In genomic region chr3:149551500-149551899, GRCh38 we compare ENCODE assay signal across 15 cellular contexts.
"Had no signal": no experiment of that assay in that cellular context is flagged by ENCODE, and none has a peak within 500 bp of the region (broad histone marks: within the 10 kb centered on the region; RNA-seq: fewer than 3 reads in every experiment).

No MANE protein-coding gene starts in this region.

- H3K27me3 Mint-ChIP-seq: progenitor cell of endocrine pancreas had no signal

- H3K36me3 ChIP-seq: esophagus muscularis mucosa, right atrium auricular region, WERI-Rb-1 had no signal

- DNase-seq: activated CD4-positive, alpha-beta T cell treated with anti-CD3 and anti-CD28 coated beads for 1 hour; activated CD8-positive, alpha-beta memory T cell treated with anti-CD3 and anti-CD28 coated beads for 24 hours; activated CD8-positive, alpha-beta memory T cell treated with anti-CD3 and anti-CD28 coated beads, Interleukin-2, amount 50 U/mL, for 48 hours; activated effector memory CD4-positive, alpha-beta T cell treated with Interleukin-2 at 50 U/mL for 16 hours; activated naive CD4-positive, alpha-beta T cell treated with anti-CD3 and anti-CD28 coated beads, Interleukin-2, amount 10 ng/mL, durations not matched to agents 7 days and 5 days; activated T-cell treated with anti-CD3 and anti-CD28 coated beads, Interleukin-2, amount 50 U/mL, for 48 hours; effector memory CD4-positive, alpha-beta T cell; occipital lobe; WERI-Rb-1 had no signal

- ATAC-seq: natural killer cell treated with Interleukin-12 subunit alpha and Interleukin-12 subunit beta and Interleukin-15 and Interleukin-18, amount 100 ng/mL, for 72 hours had no signal

- H3K36me3 Mint-ChIP-seq: activated naive CD4-positive, alpha-beta T cell treated with anti-CD3 and anti-CD28 coated beads, Interleukin-2, amount 10 ng/mL, durations not matched to agents 7 days and 5 days; natural killer cell treated with Interleukin-12 subunit alpha and Interleukin-12 subunit beta and Interleukin-15 and Interleukin-18, amount 100 ng/mL, for 72 hours had no signal

- H3K9me3 Mint-ChIP-seq: activated naive CD4-positive, alpha-beta T cell treated with anti-CD3 and anti-CD28 coated beads, Interleukin-2, amount 10 ng/mL, durations not matched to agents 7 days and 5 days; dendritic cell treated with granulocyte-macrophage colony-stimulating factor and Interleukin-4, amounts not matched to agents 40 ng/mL and 50 ng/mL, for 4 days; natural killer cell treated with Interleukin-12 subunit alpha and Interleukin-12 subunit beta and Interleukin-15 and Interleukin-18, amount 100 ng/mL, for 72 hours; stimulated activated naive CD8-positive, alpha-beta T cell treated with anti-CD3 and anti-CD28 coated beads, Interleukin-15, Interleukin-2, amounts not matched to agents 100 ng/mL and 50 ng/mL, for 24 hours had no signal

- H3K27me3 ChIP-seq: esophagus muscularis mucosa, right atrium auricular region had no signal

- H3K4me1 Mint-ChIP-seq: activated naive CD4-positive, alpha-beta T cell treated with anti-CD3 and anti-CD28 coated beads, Interleukin-2, amount 10 ng/mL, durations not matched to agents 7 days and 5 days had no signal

- H3K27ac ChIP-seq: right atrium auricular region, WERI-Rb-1 had no signal

- H3K27ac Mint-ChIP-seq: activated naive CD4-positive, alpha-beta T cell treated with anti-CD3 and anti-CD28 coated beads, Interleukin-2, amount 10 ng/mL, durations not matched to agents 7 days and 5 days; dendritic cell treated with granulocyte-macrophage colony-stimulating factor and Interleukin-4, amounts not matched to agents 40 ng/mL and 50 ng/mL, for 4 days; natural killer cell treated with Interleukin-12 subunit alpha and Interleukin-12 subunit beta and Interleukin-15 and Interleukin-18, amount 100 ng/mL, for 72 hours; progenitor cell of endocrine pancreas; stimulated activated naive CD8-positive, alpha-beta T cell treated with anti-CD3 and anti-CD28 coated beads, Interleukin-15, Interleukin-2, amounts not matched to agents 100 ng/mL and 50 ng/mL, for 24 hours had no signal

- H3K9me3 ChIP-seq: esophagus muscularis mucosa, right atrium auricular region had no signal

- H3K4me3 Mint-ChIP-seq: activated naive CD4-positive, alpha-beta T cell treated with anti-CD3 and anti-CD28 coated beads, Interleukin-2, amount 10 ng/mL, durations not matched to agents 7 days and 5 days; dendritic cell treated with granulocyte-macrophage colony-stimulating factor and Interleukin-4, amounts not matched to agents 40 ng/mL and 50 ng/mL, for 4 days; natural killer cell treated with Interleukin-12 subunit alpha and Interleukin-12 subunit beta and Interleukin-15 and Interleukin-18, amount 100 ng/mL, for 72 hours; stimulated activated naive CD8-positive, alpha-beta T cell treated with anti-CD3 and anti-CD28 coated beads, Interleukin-15, Interleukin-2, amounts not matched to agents 100 ng/mL and 50 ng/mL, for 24 hours had no signal

- H3K4me3 ChIP-seq: esophagus muscularis mucosa, right atrium auricular region had no signal
